29 cellular contexts compared by ENCODE assay signal in the genomic region with DNA sequence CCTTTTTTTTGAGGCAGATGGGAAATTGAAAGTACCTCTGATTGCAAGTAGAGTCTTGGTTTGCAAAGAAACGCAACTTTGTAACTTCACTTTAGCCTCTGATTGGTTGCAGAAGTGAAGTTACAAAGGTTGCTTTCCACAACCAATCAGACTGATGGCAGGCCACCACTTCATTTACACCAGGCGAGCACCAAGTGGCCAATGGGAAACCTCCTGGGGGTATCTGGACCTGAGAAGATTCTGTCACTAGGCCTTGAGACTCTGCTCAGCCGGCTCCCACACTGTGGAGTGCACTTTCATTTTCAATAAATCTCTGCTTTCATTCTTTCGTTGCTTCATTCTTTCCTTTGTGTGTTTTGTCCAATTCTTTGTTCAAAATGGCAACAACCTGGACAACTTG.
"Had no signal": no experiment of that assay in that cellular context is flagged by ENCODE, and none has a peak within 500 bp of the region (broad histone marks: within the 10 kb centered on the region; RNA-seq: fewer than 3 reads in every experiment).

No MANE protein-coding gene starts in this region.

- H2AFZ ChIP-seq: hepatocyte, neural progenitor cell had no signal

- H3K27me3 ChIP-seq: hepatocyte, neural progenitor cell, neutrophil, ovary, thyroid gland, transverse colon, upper lobe of left lung, vagina had no signal

- H3K9me3 ChIP-seq: left ventricle myocardium inferior, lower lobe of right lung, neutrophil, ovary, prostate gland, thyroid gland, transverse colon, upper lobe of left lung, vagina had no signal

- H3K4me3 ChIP-seq: hepatocyte, left ventricle myocardium inferior, lower lobe of right lung, neural progenitor cell, ovary, prostate gland, smooth muscle cell, thyroid gland, transverse colon, upper lobe of left lung, vagina had no signal

- H3K27ac ChIP-seq: hepatocyte, left ventricle myocardium inferior, lower lobe of right lung, neural progenitor cell, neutrophil, ovary, prostate gland, thyroid gland, transverse colon, upper lobe of left lung, vagina had no signal

- H3K36me3 ChIP-seq: neural progenitor cell, neutrophil, ovary, vagina had no signal

- H3K4me1 ChIP-seq: lower lobe of right lung, neural progenitor cell, prostate gland, thyroid gland, transverse colon, upper lobe of left lung, vagina had no signal

- H3K4me2 ChIP-seq: hepatocyte, neural progenitor cell, smooth muscle cell had no signal

- ATAC-seq: lower lobe of right lung; natural killer cell; right cardiac atrium; stimulated activated memory B cell treated with anti-CD40 and anti-IgM and Interleukin-4, amounts not matched to agents 10 μg/mL and 1 μg/mL and 100 μg/mL, for 72 hours; stimulated activated naive CD8-positive, alpha-beta T cell treated with anti-CD3 and anti-CD28 coated beads, Interleukin-15, amount 100 ng/mL, for 72 hours had no signal

- DNase-seq: islet precursor cell; left ventricle myocardium inferior; mammary epithelial cell; mesendoderm; naive B cell; natural killer cell; nephron progenitor cell; occipital lobe; ovary; retina; right cardiac atrium; stimulated activated CD4-positive, alpha-beta T cell treated with anti-CD3 and anti-CD28 coated beads, Interleukin-1b, Interleukin-23, amount 100 ng/mL, for 48 hours; stimulated activated CD4-positive, alpha-beta T cell treated with anti-CD3 and anti-CD28 coated beads, Interleukin-2, amount 100 ng/mL, for 48 hours; stimulated activated CD4-positive, alpha-beta T cell treated with anti-CD3 and anti-CD28 coated beads, Interleukin-4, amount 100 ng/mL, for 4 hours; stimulated activated CD8-positive, alpha-beta memory T cell treated with anti-CD3 and anti-CD28 coated beads, Interleukin-4, amount 100 ng/mL, for 48 hours; stimulated activated naive CD4-positive, alpha-beta T cell treated with Interleukin-2 at 50 U/mL for 16 hours; stimulated activated naive CD8-positive, alpha-beta T cell treated with anti-CD3 and anti-CD28 coated beads, Interleukin-15, amount 100 ng/mL, for 72 hours; substantia nigra; thyroid gland; transverse colon; upper lobe of left lung had no signal

- H3K79me2 ChIP-seq: hepatocyte had no signal
